Comparison of ENCODE assay signal across 17 cellular contexts in the genomic region with DNA sequence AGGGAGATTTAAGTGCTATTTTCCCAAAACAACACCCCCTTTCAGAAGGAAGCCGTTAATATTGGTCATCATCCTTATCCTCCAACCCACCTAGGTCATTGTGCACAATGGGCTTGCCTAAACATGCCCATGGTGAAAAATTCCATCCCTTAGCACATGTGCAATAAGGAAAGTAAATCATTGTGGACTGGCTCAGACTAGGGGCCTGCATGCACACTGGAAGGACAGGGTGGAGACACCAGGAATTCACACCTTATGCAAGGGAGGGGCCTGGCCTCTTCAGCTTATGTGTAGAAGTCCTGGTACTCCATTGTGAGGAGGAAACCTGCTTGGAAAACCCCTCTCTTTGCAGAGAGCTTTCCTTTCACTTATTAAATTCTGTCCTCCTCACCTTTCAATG.
"Had no signal": no experiment of that assay in that cellular context is flagged by ENCODE, and none has a peak within 500 bp of the region (broad histone marks: within the 10 kb centered on the region; RNA-seq: fewer than 3 reads in every experiment).

No MANE protein-coding gene starts in this region.

- H3K4me3 Mint-ChIP-seq: activated CD8-positive, alpha-beta T cell treated with anti-CD3 and anti-CD28 coated beads, Interleukin-2, amount 10 ng/mL, durations not matched to agents 7 days and 5 days; stimulated activated naive CD8-positive, alpha-beta T cell treated with anti-CD3 and anti-CD28 coated beads, Interleukin-15, Interleukin-2, amounts not matched to agents 100 ng/mL and 50 ng/mL, for 24 hours; WTC11 had no signal

- H3K4me3 ChIP-seq: coronary artery, left ventricle myocardium inferior, pancreas, testis, uterus had no signal

- H3K36me3 ChIP-seq: left ventricle myocardium inferior, pancreas, uterus had no signal

- DNase-seq: activated CD4-positive, alpha-beta T cell treated with anti-CD3 and anti-CD28 coated beads for 48 hours; activated CD8-positive, alpha-beta memory T cell treated with anti-CD3 and anti-CD28 coated beads, Interleukin-2, amount 50 U/mL, for 48 hours; activated CD8-positive, alpha-beta T cell treated with anti-CD3 and anti-CD28 coated beads, Interleukin-2, amount 10 ng/mL, durations not matched to agents 7 days and 5 days; activated naive CD4-positive, alpha-beta T cell treated with Interleukin-2 at 50 U/mL for 16 hours; central memory CD4-positive, alpha-beta T cell; effector CD4-positive, alpha-beta T cell; head of caudate nucleus; left ventricle myocardium inferior; pancreas; stimulated activated CD4-positive, alpha-beta T cell treated with anti-CD3 and anti-CD28 coated beads, Interleukin-4, amount 100 ng/mL, for 1 hour; stimulated activated CD8-positive, alpha-beta memory T cell treated with anti-CD3 and anti-CD28 coated beads, Interleukin-4, amount 100 ng/mL, for 48 hours; testis; uterus had no signal

- H3K27me3 Mint-ChIP-seq: stimulated activated naive CD8-positive, alpha-beta T cell treated with anti-CD3 and anti-CD28 coated beads, Interleukin-15, Interleukin-2, amounts not matched to agents 100 ng/mL and 50 ng/mL, for 24 hours had no signal

- FAIRE-seq: pancreas had no signal

- H3K4me1 ChIP-seq: left ventricle myocardium inferior, pancreas, testis, uterus had no signal

- H3K27ac Mint-ChIP-seq: activated CD8-positive, alpha-beta T cell treated with anti-CD3 and anti-CD28 coated beads, Interleukin-2, amount 10 ng/mL, durations not matched to agents 7 days and 5 days; stimulated activated naive CD8-positive, alpha-beta T cell treated with anti-CD3 and anti-CD28 coated beads, Interleukin-15, Interleukin-2, amounts not matched to agents 100 ng/mL and 50 ng/mL, for 24 hours; WTC11 had no signal

- ATAC-seq: activated CD8-positive, alpha-beta T cell treated with anti-CD3 and anti-CD28 coated beads, Interleukin-2, amount 10 ng/mL, durations not matched to agents 7 days and 5 days; pancreas; WTC11 had no signal

- H3K9me3 Mint-ChIP-seq: stimulated activated naive CD8-positive, alpha-beta T cell treated with anti-CD3 and anti-CD28 coated beads, Interleukin-15, Interleukin-2, amounts not matched to agents 100 ng/mL and 50 ng/mL, for 24 hours had no signal

- H3K27me3 ChIP-seq: pancreas, testis, uterus had no signal

- H3K27ac ChIP-seq: coronary artery, epithelial cell of prostate, left ventricle myocardium inferior, pancreas, testis, uterus had no signal

- H3K9me3 ChIP-seq: pancreas, testis, uterus had no signal
